Comparison of ENCODE assay signal across 27 cellular contexts in genomic region chr5:77419644-77420582, GRCh38.
"Had no signal": no experiment of that assay in that cellular context is flagged by ENCODE, and none has a peak within 500 bp of the region (broad histone marks: within the 10 kb centered on the region; RNA-seq: fewer than 3 reads in every experiment).

No MANE protein-coding gene starts in this region.

- H3K4me3 ChIP-seq: breast epithelium, coronary artery, gastroesophageal sphincter, lung, ovary, smooth muscle cell, stomach, tibial nerve had no signal

- H3K27ac ChIP-seq: breast epithelium, gastroesophageal sphincter, neutrophil, ovary, stomach, tibial nerve had no signal

- ATAC-seq: gastroesophageal sphincter, T-helper 17 cell had no signal

- H3K4me1 ChIP-seq: breast epithelium, gastroesophageal sphincter, tibial nerve had no signal

- H3K9me3 ChIP-seq: gastroesophageal sphincter, neutrophil, ovary, stomach had no signal

- H3K36me3 ChIP-seq: breast epithelium, ovary had no signal

- H3K4me2 ChIP-seq: smooth muscle cell had no signal

- DNase-seq: activated CD4-positive, alpha-beta memory T cell treated with anti-CD3 and anti-CD28 coated beads, Interleukin-2, amount 10 ng/mL, durations not matched to agents 7 days and 5 days; activated CD4-positive, alpha-beta T cell treated with anti-CD3 and anti-CD28 coated beads, Interleukin-2, amount 10 ng/mL, durations not matched to agents 7 days and 5 days; activated CD4-positive, CD25-positive, alpha-beta regulatory T cell treated with anti-CD3 and anti-CD28 coated beads, Interleukin-2, amount 50 U/mL, for 72 hours; activated CD8-positive, alpha-beta memory T cell treated with anti-CD3 and anti-CD28 coated beads, Interleukin-2, amount 50 U/mL, for 48 hours; activated gamma-delta T cell; activated naive CD4-positive, alpha-beta T cell treated with anti-CD3 and anti-CD28 coated beads, Interleukin-2, amount 50 U/mL, for 16 hours; activated T-cell treated with anti-CD3 and anti-CD28 coated beads, Interleukin-2, amount 50 U/mL, for 24 hours; amniotic stem cell; head of caudate nucleus; hypothalamus; immature natural killer cell; kidney; mesendoderm; nephron progenitor cell; ovary; stimulated activated CD4-positive, alpha-beta T cell treated with anti-CD3 and anti-CD28 coated beads, Interleukin-1b, Interleukin-23, amount 100 ng/mL, for 48 hours; stimulated activated naive B cell treated with anti-CD40 and anti-IgM and Interleukin-4, amounts not matched to agents 10 μg/mL and 1 μg/mL and 100 μg/mL, for 72 hours; stomach; T-helper 17 cell had no signal

- H3K27me3 ChIP-seq: breast epithelium, neutrophil, ovary, stomach, tibial nerve had no signal

- FAIRE-seq: endothelial cell of umbilical vein, kidney had no signal
